Comparison of ENCODE assay signal across 9 cellular contexts in genomic region chr2:43402002-43402401, GRCh38.
DNase-seq lines count a peak whose midpoint lies in the region; ATAC-seq, FAIRE-seq and TF ChIP-seq lines count a peak whose summit lies in the region.
"Had no signal": no experiment of that assay in that cellular context is flagged by ENCODE, and none has a peak within 500 bp of the region (broad histone marks: within the 10 kb centered on the region; RNA-seq: fewer than 3 reads in every experiment).

No MANE protein-coding gene starts in this region.

- ATAC-seq in GM19328 (IDR thresholded peaks at IDR 0.05; ENCODE audit: unreplicated experiment) (peak; percentile 73), HG03060 (IDR thresholded peaks at IDR 0.05; ENCODE audit: low read depth, unreplicated experiment) (peak; percentile 82), HepG2 (no peak)

- H2AFZ ChIP-seq in HepG2 (ENCODE audit: low read length): no peak overlapping the region

- CTCF ChIA-PET in RWPE1 (lab: Yijun Ruan, JAX) (no interaction called here), HepG2 (lab: Yijun Ruan, JAX; ENCODE audit: low intra/inter-chr PET ratio, low total read pairs) (no interaction called here)

- no peak overlapping the region for H3K4me2 ChIP-seq in mesendoderm (ENCODE audit: low read length)
- no peak overlapping the region for H3K4me2 ChIP-seq in HepG2 (ENCODE audit: low read depth, low read length)

- TF ChIP-seq POLR2A in GM12891 (IDR thresholded peaks at IDR 0.05; ENCODE audit: low read depth, low read length): no peak
- TF ChIP-seq POLR2A in HepG2 (IDR thresholded peaks at IDR 0.05; ENCODE audit: insufficient read depth in 1 of 2, low read depth in 2 of 2, low read length in 2 of 2): no peak

- in situ Hi-C loops in HepG2 (cut with HindIII; ENCODE audit: extremely low pct_ligation_motif_present, low pct_unique_long_range_greater_than_20kb): no loop called here

- H3K36me3 ChIP-seq in mesendoderm (ENCODE audit: control insufficient read depth, insufficient read depth, low read length) (no peaks in the 10 kb centered on the region), WERI-Rb-1 (peaks cover 3% of the 10 kb centered on the region; the same call in 1 of the 2 replicates), HepG2 (replicated peaks in 1 of 2; ENCODE audit: control insufficient read depth in 1 of 2, insufficient read depth in 2 of 2, low read length in 2 of 2) (peaks cover 0 to 5% of the 10 kb centered on the region in 2 experiments; a peak in 2 of 5 replicates)

- H2BK120ac ChIP-seq in mesendoderm (ENCODE audit: low read depth, low read length): no peak overlapping the region

- H2BK15ac ChIP-seq in mesendoderm (replicated peaks; ENCODE audit: low read depth): no peak overlapping the region

- H3K4ac ChIP-seq in mesendoderm (ENCODE audit: low read depth, low read length): no peak overlapping the region

- intact Hi-C loops in HepG2 (cut with micrococcal nuclease; ENCODE audit: unreplicated experiment): no loop called here

- H3K9ac ChIP-seq in mesendoderm (ENCODE audit: low read length): no peak overlapping the region
- H3K9ac ChIP-seq in HepG2 (ENCODE audit: insufficient read depth, low read depth, low read length): no peak overlapping the region

- WGBS in mesendoderm (ENCODE audit: extremely low coverage, insufficient coverage, low lambda C conversion rate): no CpG with 5 or more reads among the region's 5 CpGs
- WGBS in HepG2 (ENCODE audit: low lambda C conversion rate): 93% methylated on average over 5 of the region's 5 CpGs

- H4K8ac ChIP-seq in mesendoderm (ENCODE audit: low read depth, low read length): no peak overlapping the region

- no peak overlapping the region for H2BK5ac ChIP-seq in mesendoderm (ENCODE audit: low read length)

- TF ChIP-seq CTCF in WERI-Rb-1 (IDR thresholded peaks at IDR 0.05; ENCODE audit: low read depth, low read length) (no peak), RWPE1 (conservative IDR thresholded peaks at IDR 0.05; ENCODE audit: low read depth) (no peak), HepG2 (CRISPR knock-in tag; IDR thresholded peaks at IDR 0.05) (no peak)

- POLR2A ChIA-PET in RWPE1 (lab: Yijun Ruan, JAX; ENCODE audit: low non-redundant PET) (no interaction called here), HepG2 (lab: Yijun Ruan, JAX) (interaction anchor here (1.2 kb wide), 1 partner anchor 12 kb away, joined by 3 read pairs; no protein-coding TSS in a partner anchor)

- no peak overlapping the region for H4K5ac ChIP-seq in mesendoderm (ENCODE audit: low read length)

- H3K4me3 ChIP-seq in mesendoderm (ENCODE audit: low read length): no peak overlapping the region
- H3K4me3 ChIP-seq in WERI-Rb-1 (ENCODE audit: low read depth, low read length): no peak overlapping the region
- H3K4me3 ChIP-seq in HepG2 (replicated peaks in 1 of 3; ENCODE audit: insufficient read depth in 1 of 3, low read depth in 2 of 3, low read length in 3 of 3): no peak overlapping the region

- peak; percentile 97 for FAIRE-seq in GM12891 (lab: Jason Lieb, UNC)
- FAIRE-seq in HepG2 (lab: Jason Lieb, UNC): no peak

- no peak overlapping the region for H3K27ac ChIP-seq in mesendoderm (ENCODE audit: low read depth, low read length)
- no peak overlapping the region for H3K27ac ChIP-seq in WERI-Rb-1
- H3K27ac ChIP-seq in RWPE1: no peak overlapping the region
- no peak overlapping the region for H3K27ac ChIP-seq in HepG2 (ENCODE audit: extremely low read length, insufficient read depth, low read length)

- H3K79me2 ChIP-seq in mesendoderm (ENCODE audit: control insufficient read depth, insufficient read depth, low read length): no peaks in the 10 kb centered on the region
- H3K79me2 ChIP-seq in HepG2 (ENCODE audit: insufficient read depth, low read length): no peaks in the 10 kb centered on the region

- no peaks in the 10 kb centered on the region for H3K4me1 ChIP-seq in mesendoderm (ENCODE audit: control insufficient read depth, low read depth, low read length)
- peaks cover 46% of the 10 kb centered on the region for H3K4me1 ChIP-seq in HepG2 (ENCODE audit: insufficient read depth, low read length)

- no peak for DNase-seq in GM12891 (ENCODE audit: insufficient read length, low spot score)
- DNase-seq in activated naive CD4-positive, alpha-beta T cell treated with anti-CD3 and anti-CD28 coated beads, Interleukin-2, amount 50 U/mL, for 16 hours: peak; percentile 20
- no peak for DNase-seq in mesendoderm
- no peak for DNase-seq in WERI-Rb-1
- no peak for DNase-seq in RWPE1 (ENCODE audit: low spot score)
- no peak for DNase-seq in HepG2 (ENCODE audit: low spot score)
- DNase-seq: DMS79 treated with DMSO at 0.1 percent for 48 hours had no signal

- no TSS peak for BruUV-seq in HepG2 (replicated peaks; lab: Mats Ljungman, UMichigan)

- H3K79me1 ChIP-seq in mesendoderm (ENCODE audit: low read length): no peaks in the 10 kb centered on the region

- H3K23ac ChIP-seq in mesendoderm (ENCODE audit: low read length): no peak overlapping the region

- TF ChIP-seq RAD21 in HepG2 (CRISPR knock-in tag; IDR thresholded peaks at IDR 0.05): no peak

- no peak overlapping the region for H3K18ac ChIP-seq in mesendoderm (ENCODE audit: low read length)

- H3K9me3 ChIP-seq in WERI-Rb-1 (ENCODE audit: severe bottlenecking): no peaks in the 10 kb centered on the region
- H3K9me3 ChIP-seq in HepG2 (ENCODE audit: low read length): no peaks in the 10 kb centered on the region

- no peak overlapping the region for H3K56ac ChIP-seq in mesendoderm (ENCODE audit: low read length)

- no peaks in the 10 kb centered on the region for H3K27me3 ChIP-seq in mesendoderm (ENCODE audit: insufficient read depth, low read length, poor library complexity)
- H3K27me3 ChIP-seq in WERI-Rb-1 (ENCODE audit: insufficient read depth, low read depth, severe bottlenecking): no peaks in the 10 kb centered on the region
- H3K27me3 ChIP-seq in HepG2 (ENCODE audit: control insufficient read depth in 1 of 2, insufficient read depth in 2 of 2, low read length in 2 of 2): no peaks in the 10 kb centered on the region

- TF ChIP-seq EP300 in HepG2 (IDR thresholded peaks at IDR 0.05; ENCODE audit: low read depth in 2 of 2, low read length in 2 of 2): no peak
- TF ChIP-seq EP300 in HepG2 (CRISPR knock-in tag; IDR thresholded peaks at IDR 0.05; ENCODE audit: borderline replicate concordance): no peak

- H4K20me1 ChIP-seq in HepG2 (ENCODE audit: insufficient read depth, low read length): no peaks in the 10 kb centered on the region

- no peak overlapping the region for H2AK5ac ChIP-seq in mesendoderm (ENCODE audit: low read length)

TF ChIP-seq in GM12891, 5 proteins besides CTCF, POLR2A, EP300 and RAD21:
- TF ChIP-seq PAX5 (IDR thresholded peaks at IDR 0.05; ENCODE audit: insufficient read depth, low read length, severe bottlenecking): peak; percentile 65
- 0 out of 2 replicates have a peak, but pooled peaks have one; percentile 18 for TF ChIP-seq SPI1 (IDR thresholded peaks at IDR 0.05; ENCODE audit: low read depth, low read length)
- peak; percentile 100 for TF ChIP-seq POU2F2 (IDR thresholded peaks at IDR 0.05; ENCODE audit: low read depth, low read length)
- no peak; the same call in 1 of the 2 replicates for TF ChIP-seq TAF1 (IDR thresholded peaks at IDR 0.05; ENCODE audit: low read depth, low read length)
- TF ChIP-seq POLR2AphosphoS5 (IDR thresholded peaks at IDR 0.05; ENCODE audit: low read depth, low read length): no peak; the same call in 1 of the 2 replicates

TF ChIP-seq in HepG2, 621 proteins besides CTCF, POLR2A, EP300 and RAD21 (continues in another document):
- no peak for TF ChIP-seq ZNF280D (CRISPR knock-in tag; IDR thresholded peaks at IDR 0.05)
- TF ChIP-seq ZBTB1 (CRISPR knock-in tag; IDR thresholded peaks at IDR 0.05; ENCODE audit: borderline replicate concordance): no peak
- TF ChIP-seq ADNP (CRISPR knock-in tag; IDR thresholded peaks at IDR 0.05): no peak
- TF ChIP-seq KMT2A (CRISPR knock-in tag; IDR thresholded peaks at IDR 0.05): no peak
- no peak for TF ChIP-seq ZKSCAN5 (CRISPR knock-in tag; IDR thresholded peaks at IDR 0.05)
- TF ChIP-seq ZNF691 (CRISPR knock-in tag; IDR thresholded peaks at IDR 0.05; ENCODE audit: borderline replicate concordance, low read depth): no peak
